10 cellular contexts compared by ENCODE assay signal in the genomic region with DNA sequence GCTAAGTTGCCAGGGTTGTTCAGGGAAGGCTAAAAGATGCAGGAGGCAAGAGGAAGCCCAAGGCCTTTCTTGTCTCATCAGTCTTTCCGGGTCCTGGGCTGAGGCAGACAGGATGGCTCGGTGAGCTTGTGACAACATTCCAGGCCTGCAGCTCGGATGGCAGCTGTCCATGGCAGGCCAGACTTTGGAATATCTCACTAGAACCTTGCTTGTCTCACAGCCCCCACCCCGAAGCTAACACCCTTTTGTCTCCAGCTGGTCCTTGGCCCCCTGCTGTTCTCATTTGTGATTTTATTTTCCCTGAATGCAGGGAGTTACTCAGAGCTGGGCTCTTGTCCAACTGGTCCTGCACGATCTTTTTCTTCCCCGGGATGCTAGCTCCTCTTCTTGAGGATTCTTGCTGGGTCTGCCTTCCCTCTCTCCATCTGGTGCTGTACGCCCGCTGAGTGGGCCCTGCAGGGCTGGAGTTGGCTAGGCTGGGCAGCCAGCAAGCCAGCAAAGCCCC.
DNase-seq lines count a peak whose midpoint lies in the region; ATAC-seq and TF ChIP-seq lines count a peak whose summit lies in the region.
"Had no signal": no experiment of that assay in that cellular context is flagged by ENCODE, and none has a peak within 500 bp of the region (broad histone marks: within the 10 kb centered on the region; RNA-seq: fewer than 3 reads in every experiment).

No MANE protein-coding gene starts in this region.

- ATAC-seq in mucosa of descending colon (peak; percentile 17), GM21423 (IDR thresholded peaks at IDR 0.05; ENCODE audit: unreplicated experiment) (no peak)
- ATAC-seq: HCT116 had no signal

- TF ChIP-seq CTCF in mucosa of descending colon (IDR thresholded peaks at IDR 0.05) = no peak

- H3K4me1 ChIP-seq in mucosa of descending colon (ENCODE audit: low read depth) = peaks cover 9% of the 10 kb centered on the region
- no peaks in the 10 kb centered on the region for H3K4me1 ChIP-seq in effector memory CD4-positive, alpha-beta T cell (ENCODE audit: control insufficient read depth, insufficient read depth, low read length, poor library complexity, severe bottlenecking)

- H3K4me3 ChIP-seq in mucosa of descending colon = no peak overlapping the region
- H3K4me3 ChIP-seq in effector memory CD4-positive, alpha-beta T cell (ENCODE audit: insufficient read depth, low read depth, low read length, poor library complexity, severe bottlenecking) = no peak overlapping the region

- DNase-seq in EL = peak; percentile 81
- DNase-seq in NCI-H146 (lab: John Stamatoyannopoulos, UW) = peak; percentile 91
- peak; percentile 91 for DNase-seq in astrocyte of the hippocampus (ENCODE audit: low read depth, low spot score)
- DNase-seq in mucosa of descending colon = no peak
- no peak for DNase-seq in SW480 (ENCODE audit: low spot score)
- no peak for DNase-seq in effector memory CD4-positive, alpha-beta T cell
- DNase-seq in activated CD4-positive, alpha-beta T cell treated with anti-CD3 and anti-CD28 coated beads for 48 hours = no peak
- DNase-seq: stimulated activated naive CD4-positive, alpha-beta T cell treated with Interleukin-2 at 50 U/mL for 16 hours had no signal

- intact Hi-C loops in mucosa of descending colon (cut with DNase I, micrococcal nuclease) = no loop called here

- H3K27ac ChIP-seq in effector memory CD4-positive, alpha-beta T cell (ENCODE audit: insufficient read depth, low read length, poor library complexity, severe bottlenecking) = no peak overlapping the region

- no peaks in the 10 kb centered on the region for H3K27me3 ChIP-seq in effector memory CD4-positive, alpha-beta T cell (replicated peaks; ENCODE audit: control insufficient read depth, insufficient read depth, low read length, poor library complexity, severe bottlenecking)

- H3K9me3 ChIP-seq in mucosa of descending colon = no peaks in the 10 kb centered on the region
- H3K9me3 ChIP-seq in effector memory CD4-positive, alpha-beta T cell (ENCODE audit: control insufficient read depth, low read length) = no peaks in the 10 kb centered on the region

- H3K36me3 ChIP-seq in mucosa of descending colon (ENCODE audit: low read depth) = no peaks in the 10 kb centered on the region
- no peaks in the 10 kb centered on the region for H3K36me3 ChIP-seq in effector memory CD4-positive, alpha-beta T cell (ENCODE audit: control insufficient read depth, insufficient read depth, low read length)

Comparison
In these comparisons a context has a peak if more than half of its experiments do, and no peak if none do; other contexts are left out.
1. DNase-seq: peak in EL (single experiment), NCI-H146 (single experiment) and astrocyte of the hippocampus (single experiment); none in mucosa of descending colon (0 of 3), SW480 (single experiment), effector memory CD4-positive, alpha-beta T cell (0 of 3) and activated CD4-positive, alpha-beta T cell treated with anti-CD3 and anti-CD28 coated beads for 48 hours (single experiment).